ENCODE assay signal across 1 cellular context in the genomic region with DNA sequence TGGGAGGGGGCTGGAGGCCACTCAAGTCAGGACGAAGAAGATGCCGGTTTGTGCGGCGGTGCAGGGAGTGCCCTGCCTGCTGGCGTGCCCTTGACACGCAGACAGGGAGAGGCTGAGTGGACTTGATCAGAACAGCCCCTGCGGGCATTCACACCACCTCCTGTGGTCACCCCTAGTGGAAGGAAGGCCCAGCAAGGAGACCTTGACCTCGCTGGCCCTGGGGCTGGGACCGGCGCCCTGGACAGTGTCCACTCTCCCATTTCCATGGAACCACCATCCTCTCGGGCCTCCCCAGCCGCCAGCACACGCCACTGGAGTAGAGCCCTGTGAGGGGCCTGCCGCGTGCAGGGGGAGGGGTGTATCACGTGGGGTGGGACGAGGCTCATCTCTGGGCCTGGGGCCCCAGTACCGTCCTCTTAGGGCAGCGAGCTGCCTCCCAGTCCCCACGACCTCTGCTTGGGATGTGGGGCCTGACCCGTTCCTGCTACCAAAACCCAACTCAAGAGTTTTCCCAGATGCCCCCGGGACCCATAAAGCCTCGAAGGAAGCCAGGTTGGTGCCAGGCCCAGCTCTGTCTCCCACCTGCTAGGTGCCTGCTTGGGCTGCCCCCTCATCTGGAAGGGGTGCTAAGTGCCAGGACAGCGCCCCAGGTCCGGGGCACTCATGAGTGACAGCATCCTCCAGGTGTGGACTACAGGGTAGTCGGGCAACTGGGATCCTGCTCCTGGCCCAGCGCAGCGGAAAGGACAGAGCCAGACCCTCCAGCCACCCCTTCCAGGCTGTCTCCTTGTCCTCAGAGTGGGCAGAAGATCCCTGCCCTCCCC.
TF ChIP-seq lines count a peak whose summit lies in the region.

No MANE protein-coding gene starts in this region.

TF ChIP-seq in WTC11, 78 proteins besides CTCF, POLR2A, EP300 and RAD21 (continued from another document):
- TF ChIP-seq, protein P1, sequence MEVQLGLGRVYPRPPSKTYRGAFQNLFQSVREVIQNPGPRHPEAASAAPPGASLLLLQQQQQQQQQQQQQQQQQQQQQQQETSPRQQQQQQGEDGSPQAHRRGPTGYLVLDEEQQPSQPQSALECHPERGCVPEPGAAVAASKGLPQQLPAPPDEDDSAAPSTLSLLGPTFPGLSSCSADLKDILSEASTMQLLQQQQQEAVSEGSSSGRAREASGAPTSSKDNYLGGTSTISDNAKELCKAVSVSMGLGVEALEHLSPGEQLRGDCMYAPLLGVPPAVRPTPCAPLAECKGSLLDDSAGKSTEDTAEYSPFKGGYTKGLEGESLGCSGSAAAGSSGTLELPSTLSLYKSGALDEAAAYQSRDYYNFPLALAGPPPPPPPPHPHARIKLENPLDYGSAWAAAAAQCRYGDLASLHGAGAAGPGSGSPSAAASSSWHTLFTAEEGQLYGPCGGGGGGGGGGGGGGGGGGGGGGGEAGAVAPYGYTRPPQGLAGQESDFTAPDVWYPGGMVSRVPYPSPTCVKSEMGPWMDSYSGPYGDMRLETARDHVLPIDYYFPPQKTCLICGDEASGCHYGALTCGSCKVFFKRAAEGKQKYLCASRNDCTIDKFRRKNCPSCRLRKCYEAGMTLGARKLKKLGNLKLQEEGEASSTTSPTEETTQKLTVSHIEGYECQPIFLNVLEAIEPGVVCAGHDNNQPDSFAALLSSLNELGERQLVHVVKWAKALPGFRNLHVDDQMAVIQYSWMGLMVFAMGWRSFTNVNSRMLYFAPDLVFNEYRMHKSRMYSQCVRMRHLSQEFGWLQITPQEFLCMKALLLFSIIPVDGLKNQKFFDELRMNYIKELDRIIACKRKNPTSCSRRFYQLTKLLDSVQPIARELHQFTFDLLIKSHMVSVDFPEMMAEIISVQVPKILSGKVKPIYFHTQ (CRISPR knock-in tag; IDR thresholded peaks at IDR 0.05): no peak
- TF ChIP-seq EMX1 (CRISPR knock-in tag; IDR thresholded peaks at IDR 0.05) (no peak), ZNF121 (CRISPR knock-in tag; IDR thresholded peaks at IDR 0.05) (no peak), GABPB1 (CRISPR knock-in tag; IDR thresholded peaks at IDR 0.05) (no peak), ZNF317 (CRISPR knock-in tag; IDR thresholded peaks at IDR 0.05; ENCODE audit: borderline replicate concordance, low read depth) (no peak), JUN (CRISPR knock-in tag; IDR thresholded peaks at IDR 0.05) (no peak)
- TF ChIP-seq, protein P2, sequence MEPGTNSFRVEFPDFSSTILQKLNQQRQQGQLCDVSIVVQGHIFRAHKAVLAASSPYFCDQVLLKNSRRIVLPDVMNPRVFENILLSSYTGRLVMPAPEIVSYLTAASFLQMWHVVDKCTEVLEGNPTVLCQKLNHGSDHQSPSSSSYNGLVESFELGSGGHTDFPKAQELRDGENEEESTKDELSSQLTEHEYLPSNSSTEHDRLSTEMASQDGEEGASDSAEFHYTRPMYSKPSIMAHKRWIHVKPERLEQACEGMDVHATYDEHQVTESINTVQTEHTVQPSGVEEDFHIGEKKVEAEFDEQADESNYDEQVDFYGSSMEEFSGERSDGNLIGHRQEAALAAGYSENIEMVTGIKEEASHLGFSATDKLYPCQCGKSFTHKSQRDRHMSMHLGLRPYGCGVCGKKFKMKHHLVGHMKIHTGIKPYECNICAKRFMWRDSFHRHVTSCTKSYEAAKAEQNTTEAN (CRISPR knock-in tag; IDR thresholded peaks at IDR 0.05): no peak
- TF ChIP-seq, protein P3, sequence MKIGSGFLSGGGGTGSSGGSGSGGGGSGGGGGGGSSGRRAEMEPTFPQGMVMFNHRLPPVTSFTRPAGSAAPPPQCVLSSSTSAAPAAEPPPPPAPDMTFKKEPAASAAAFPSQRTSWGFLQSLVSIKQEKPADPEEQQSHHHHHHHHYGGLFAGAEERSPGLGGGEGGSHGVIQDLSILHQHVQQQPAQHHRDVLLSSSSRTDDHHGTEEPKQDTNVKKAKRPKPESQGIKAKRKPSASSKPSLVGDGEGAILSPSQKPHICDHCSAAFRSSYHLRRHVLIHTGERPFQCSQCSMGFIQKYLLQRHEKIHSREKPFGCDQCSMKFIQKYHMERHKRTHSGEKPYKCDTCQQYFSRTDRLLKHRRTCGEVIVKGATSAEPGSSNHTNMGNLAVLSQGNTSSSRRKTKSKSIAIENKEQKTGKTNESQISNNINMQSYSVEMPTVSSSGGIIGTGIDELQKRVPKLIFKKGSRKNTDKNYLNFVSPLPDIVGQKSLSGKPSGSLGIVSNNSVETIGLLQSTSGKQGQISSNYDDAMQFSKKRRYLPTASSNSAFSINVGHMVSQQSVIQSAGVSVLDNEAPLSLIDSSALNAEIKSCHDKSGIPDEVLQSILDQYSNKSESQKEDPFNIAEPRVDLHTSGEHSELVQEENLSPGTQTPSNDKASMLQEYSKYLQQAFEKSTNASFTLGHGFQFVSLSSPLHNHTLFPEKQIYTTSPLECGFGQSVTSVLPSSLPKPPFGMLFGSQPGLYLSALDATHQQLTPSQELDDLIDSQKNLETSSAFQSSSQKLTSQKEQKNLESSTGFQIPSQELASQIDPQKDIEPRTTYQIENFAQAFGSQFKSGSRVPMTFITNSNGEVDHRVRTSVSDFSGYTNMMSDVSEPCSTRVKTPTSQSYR (CRISPR knock-in tag; IDR thresholded peaks at IDR 0.05): no peak
TF ChIP-seq in WTC11: peak in this region for 0.
